Comparison of ENCODE assay signal across 2 cellular contexts in the genomic region with DNA sequence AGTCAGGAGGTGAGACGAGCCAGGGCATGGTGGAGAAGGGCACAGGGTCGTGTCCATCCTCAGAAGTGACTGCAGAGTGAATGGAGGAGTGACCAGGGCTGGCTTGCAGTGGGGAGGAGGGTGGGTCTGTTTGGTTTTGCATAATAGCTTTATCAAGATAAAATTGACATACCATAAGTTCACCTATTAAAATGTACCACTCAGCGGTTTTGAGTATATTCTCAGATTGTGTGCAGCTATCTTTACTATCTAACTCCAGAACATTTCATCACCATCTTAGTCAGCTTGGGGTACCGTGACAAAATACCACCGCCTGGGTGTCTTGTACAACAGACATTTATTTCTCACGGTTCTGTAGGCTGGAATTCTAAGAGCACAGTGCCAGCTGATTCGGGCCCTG.
TF ChIP-seq lines count a peak whose summit lies in the region.

No MANE protein-coding gene starts in this region.

TF ChIP-seq in K562, 482 proteins besides CTCF, POLR2A, EP300 and RAD21 (continues in another document):
- TF ChIP-seq MAFF (IDR thresholded peaks at IDR 0.05; ENCODE audit: low read length), result peak; percentile 17; the same call in 1 of the 2 replicates
- no peak for TF ChIP-seq ZNF764 (CRISPR knock-in tag; IDR thresholded peaks at IDR 0.05; ENCODE audit: low read depth)
- TF ChIP-seq, protein P1, sequence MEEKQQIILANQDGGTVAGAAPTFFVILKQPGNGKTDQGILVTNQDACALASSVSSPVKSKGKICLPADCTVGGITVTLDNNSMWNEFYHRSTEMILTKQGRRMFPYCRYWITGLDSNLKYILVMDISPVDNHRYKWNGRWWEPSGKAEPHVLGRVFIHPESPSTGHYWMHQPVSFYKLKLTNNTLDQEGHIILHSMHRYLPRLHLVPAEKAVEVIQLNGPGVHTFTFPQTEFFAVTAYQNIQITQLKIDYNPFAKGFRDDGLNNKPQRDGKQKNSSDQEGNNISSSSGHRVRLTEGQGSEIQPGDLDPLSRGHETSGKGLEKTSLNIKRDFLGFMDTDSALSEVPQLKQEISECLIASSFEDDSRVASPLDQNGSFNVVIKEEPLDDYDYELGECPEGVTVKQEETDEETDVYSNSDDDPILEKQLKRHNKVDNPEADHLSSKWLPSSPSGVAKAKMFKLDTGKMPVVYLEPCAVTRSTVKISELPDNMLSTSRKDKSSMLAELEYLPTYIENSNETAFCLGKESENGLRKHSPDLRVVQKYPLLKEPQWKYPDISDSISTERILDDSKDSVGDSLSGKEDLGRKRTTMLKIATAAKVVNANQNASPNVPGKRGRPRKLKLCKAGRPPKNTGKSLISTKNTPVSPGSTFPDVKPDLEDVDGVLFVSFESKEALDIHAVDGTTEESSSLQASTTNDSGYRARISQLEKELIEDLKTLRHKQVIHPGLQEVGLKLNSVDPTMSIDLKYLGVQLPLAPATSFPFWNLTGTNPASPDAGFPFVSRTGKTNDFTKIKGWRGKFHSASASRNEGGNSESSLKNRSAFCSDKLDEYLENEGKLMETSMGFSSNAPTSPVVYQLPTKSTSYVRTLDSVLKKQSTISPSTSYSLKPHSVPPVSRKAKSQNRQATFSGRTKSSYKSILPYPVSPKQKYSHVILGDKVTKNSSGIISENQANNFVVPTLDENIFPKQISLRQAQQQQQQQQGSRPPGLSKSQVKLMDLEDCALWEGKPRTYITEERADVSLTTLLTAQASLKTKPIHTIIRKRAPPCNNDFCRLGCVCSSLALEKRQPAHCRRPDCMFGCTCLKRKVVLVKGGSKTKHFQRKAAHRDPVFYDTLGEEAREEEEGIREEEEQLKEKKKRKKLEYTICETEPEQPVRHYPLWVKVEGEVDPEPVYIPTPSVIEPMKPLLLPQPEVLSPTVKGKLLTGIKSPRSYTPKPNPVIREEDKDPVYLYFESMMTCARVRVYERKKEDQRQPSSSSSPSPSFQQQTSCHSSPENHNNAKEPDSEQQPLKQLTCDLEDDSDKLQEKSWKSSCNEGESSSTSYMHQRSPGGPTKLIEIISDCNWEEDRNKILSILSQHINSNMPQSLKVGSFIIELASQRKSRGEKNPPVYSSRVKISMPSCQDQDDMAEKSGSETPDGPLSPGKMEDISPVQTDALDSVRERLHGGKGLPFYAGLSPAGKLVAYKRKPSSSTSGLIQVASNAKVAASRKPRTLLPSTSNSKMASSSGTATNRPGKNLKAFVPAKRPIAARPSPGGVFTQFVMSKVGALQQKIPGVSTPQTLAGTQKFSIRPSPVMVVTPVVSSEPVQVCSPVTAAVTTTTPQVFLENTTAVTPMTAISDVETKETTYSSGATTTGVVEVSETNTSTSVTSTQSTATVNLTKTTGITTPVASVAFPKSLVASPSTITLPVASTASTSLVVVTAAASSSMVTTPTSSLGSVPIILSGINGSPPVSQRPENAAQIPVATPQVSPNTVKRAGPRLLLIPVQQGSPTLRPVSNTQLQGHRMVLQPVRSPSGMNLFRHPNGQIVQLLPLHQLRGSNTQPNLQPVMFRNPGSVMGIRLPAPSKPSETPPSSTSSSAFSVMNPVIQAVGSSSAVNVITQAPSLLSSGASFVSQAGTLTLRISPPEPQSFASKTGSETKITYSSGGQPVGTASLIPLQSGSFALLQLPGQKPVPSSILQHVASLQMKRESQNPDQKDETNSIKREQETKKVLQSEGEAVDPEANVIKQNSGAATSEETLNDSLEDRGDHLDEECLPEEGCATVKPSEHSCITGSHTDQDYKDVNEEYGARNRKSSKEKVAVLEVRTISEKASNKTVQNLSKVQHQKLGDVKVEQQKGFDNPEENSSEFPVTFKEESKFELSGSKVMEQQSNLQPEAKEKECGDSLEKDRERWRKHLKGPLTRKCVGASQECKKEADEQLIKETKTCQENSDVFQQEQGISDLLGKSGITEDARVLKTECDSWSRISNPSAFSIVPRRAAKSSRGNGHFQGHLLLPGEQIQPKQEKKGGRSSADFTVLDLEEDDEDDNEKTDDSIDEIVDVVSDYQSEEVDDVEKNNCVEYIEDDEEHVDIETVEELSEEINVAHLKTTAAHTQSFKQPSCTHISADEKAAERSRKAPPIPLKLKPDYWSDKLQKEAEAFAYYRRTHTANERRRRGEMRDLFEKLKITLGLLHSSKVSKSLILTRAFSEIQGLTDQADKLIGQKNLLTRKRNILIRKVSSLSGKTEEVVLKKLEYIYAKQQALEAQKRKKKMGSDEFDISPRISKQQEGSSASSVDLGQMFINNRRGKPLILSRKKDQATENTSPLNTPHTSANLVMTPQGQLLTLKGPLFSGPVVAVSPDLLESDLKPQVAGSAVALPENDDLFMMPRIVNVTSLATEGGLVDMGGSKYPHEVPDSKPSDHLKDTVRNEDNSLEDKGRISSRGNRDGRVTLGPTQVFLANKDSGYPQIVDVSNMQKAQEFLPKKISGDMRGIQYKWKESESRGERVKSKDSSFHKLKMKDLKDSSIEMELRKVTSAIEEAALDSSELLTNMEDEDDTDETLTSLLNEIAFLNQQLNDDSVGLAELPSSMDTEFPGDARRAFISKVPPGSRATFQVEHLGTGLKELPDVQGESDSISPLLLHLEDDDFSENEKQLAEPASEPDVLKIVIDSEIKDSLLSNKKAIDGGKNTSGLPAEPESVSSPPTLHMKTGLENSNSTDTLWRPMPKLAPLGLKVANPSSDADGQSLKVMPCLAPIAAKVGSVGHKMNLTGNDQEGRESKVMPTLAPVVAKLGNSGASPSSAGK (IDR thresholded peaks at IDR 0.05), result no peak
- TF ChIP-seq MAFK (IDR thresholded peaks at IDR 0.05; ENCODE audit: low read length), result peak; percentile 26; the same call in 1 of the 2 replicates
- TF ChIP-seq C11orf30 (IDR thresholded peaks at IDR 0.05; ENCODE audit: low read depth), result peak; percentile 35; the same call in 1 of the 2 replicates
- TF ChIP-seq PHB2 (IDR thresholded peaks at IDR 0.05; ENCODE audit: low read depth), result no peak
- no peak for TF ChIP-seq TEAD1 (CRISPR knock-in tag; IDR thresholded peaks at IDR 0.05)
- TF ChIP-seq THRB (CRISPR knock-in tag; conservative IDR thresholded peaks at IDR 0.05), result no peak
- TF ChIP-seq SAFB (IDR thresholded peaks at IDR 0.05; ENCODE audit: borderline replicate concordance, low read depth, low read length), result no peak
- no peak for TF ChIP-seq MECOM (CRISPR knock-in tag; IDR thresholded peaks at IDR 0.05)

TF ChIP-seq in liver, 16 proteins besides CTCF, POLR2A, EP300 and RAD21:
- TF ChIP-seq, protein P2, sequence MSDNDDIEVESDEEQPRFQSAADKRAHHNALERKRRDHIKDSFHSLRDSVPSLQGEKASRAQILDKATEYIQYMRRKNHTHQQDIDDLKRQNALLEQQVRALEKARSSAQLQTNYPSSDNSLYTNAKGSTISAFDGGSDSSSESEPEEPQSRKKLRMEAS (IDR thresholded peaks at IDR 0.05), result no peak
- no peak for TF ChIP-seq YY1 (IDR thresholded peaks at IDR 0.05)
